Comparison of ENCODE assay signal across 5 cellular contexts in genomic region chr10:85048644-85049043, GRCh38.
"Had no signal": no experiment of that assay in that cellular context is flagged by ENCODE, and none has a peak within 500 bp of the region (broad histone marks: within the 10 kb centered on the region; RNA-seq: fewer than 3 reads in every experiment).

No MANE protein-coding gene starts in this region.

- DNase-seq: H9, HCEC 1CT, IMR-90 had no signal

- H2AFZ ChIP-seq: GM23338 had no signal

- ATAC-seq: GM23338, K562 had no signal

- H3K4me3 ChIP-seq: GM23338, K562 had no signal

- H3K4me2 ChIP-seq: GM23338 had no signal
